13 cellular contexts compared by ENCODE assay signal in genomic region chr1:182601926-182602325, GRCh38. TPM values are rescaled to one million over a fixed set of nuclear protein-coding genes. Genes with fewer than 3 reads are reported as not detected.
DNase-seq lines count a peak whose midpoint lies in the region; ATAC-seq, FAIRE-seq and TF ChIP-seq lines count a peak whose summit lies in the region.
"Had no signal": no experiment of that assay in that cellular context is flagged by ENCODE, and none has a peak within 500 bp of the region (broad histone marks: within the 10 kb centered on the region; RNA-seq: fewer than 3 reads in every experiment).

No MANE protein-coding gene starts in this region.

- no CpG with 5 or more reads among the region's 4 CpGs for WGBS in IMR-90 (ENCODE audit: extremely low coverage in 2 of 2, insufficient read length in 1 of 2), 2 experiments
- WGBS in GM12878 (ENCODE audit: insufficient coverage, insufficient replicate concordance, low lambda C conversion rate, missing lambda C conversion rate), result 47% methylated on average over 4 of the region's 4 CpGs
- no CpG with 5 or more reads among the region's 4 CpGs for WGBS in trophoblast cell (ENCODE audit: extremely low coverage, insufficient coverage, insufficient read length)
- whole genome bisulfite sequencing in small intestine, 3 donors, result 75 to 80% (median 80%) methylated on average over 4 of the region's 4 CpGs

- CTCF ChIA-PET in IMR-90 (lab: Yijun Ruan, JAX) (interaction anchor here (0.6 to 9.2 kb wide), 3 partner anchors 49 to 182 kb away, joined by 3 to 129 read pairs (median 4); no protein-coding TSS in a partner anchor), GM12878 (lab: Yijun Ruan, JAX) (interaction anchor here (0.7 to 37.4 kb wide), 10 partner anchors 12 to 187 kb away, joined by 3 to 1888 read pairs (median 24); partner anchors contain the start of genes NPL and RNASEL)

- POLR2A ChIA-PET in IMR-90 (lab: Charles Lee; ENCODE audit: unreplicated experiment) (no interaction called here), GM12878 (lab: Charles Lee) (interaction anchor here (1.0 to 4.6 kb wide), 2 partner anchors 10 to 180 kb away, joined by 4 to 34 read pairs; no protein-coding TSS in a partner anchor)

- no peak overlapping the region for H2AFZ ChIP-seq in DND-41 (ENCODE audit: low read depth, low read length)
- H2AFZ ChIP-seq in IMR-90 (replicated peaks; ENCODE audit: low read length, poor library complexity), result peak overlapping the region; percentile 17
- no peak overlapping the region for H2AFZ ChIP-seq in GM12878 (ENCODE audit: control insufficient read depth, low read depth, low read length)
- no peak overlapping the region for H2AFZ ChIP-seq in trophoblast cell (ENCODE audit: insufficient read depth, low read length, poor library complexity)

- TF ChIP-seq EP300 in GM12878 (IDR thresholded peaks at IDR 0.05; ENCODE audit: borderline replicate concordance in 1 of 2, control insufficient read depth in 1 of 2, low read depth in 2 of 2, low read length in 2 of 2), result no peak

- SMC1A ChIA-PET in GM12878 (lab: Charles Lee; ENCODE audit: uncharacterized antibody, unreplicated experiment), result interaction anchor here (0.7 to 28.0 kb wide), 10 partner anchors 13 to 185 kb away, joined by 3 to 1145 read pairs (median 18); partner anchors contain the start of genes NPL, RGS8 and RNASEL

- H3K9ac ChIP-seq in DND-41 (ENCODE audit: low read depth, low read length) (peak overlapping the region; percentile 36), IMR-90 (ENCODE audit: low read depth, low read length) (no peak overlapping the region), GM12878 (ENCODE audit: control insufficient read depth, insufficient read depth, low read length) (peak overlapping the region; percentile 64), trophoblast cell (ENCODE audit: low read length) (no peak overlapping the region)

- in situ Hi-C loops in IMR-90 (cut with MboI; ENCODE audit: low sequenced_read_pairs) (no loop called here), GM12878 (cut with MboI) (no loop called here)

- H4K91ac ChIP-seq in IMR-90 (ENCODE audit: insufficient read depth, low read depth, low read length) (no peak overlapping the region), trophoblast cell (ENCODE audit: low read depth, low read length) (peak overlapping the region; percentile 23)

- ATAC-seq in DND-41 (ENCODE audit: insufficient read depth, low read depth) (no peak), IMR-90 (ENCODE audit: low read depth) (no peak), GM12878 (peak; percentile 1; the same call in 2 of the 3 replicates), HG03108 (IDR thresholded peaks at IDR 0.05; ENCODE audit: unreplicated experiment) (no peak), HG03095 (IDR thresholded peaks at IDR 0.05; ENCODE audit: unreplicated experiment) (no peak)
- ATAC-seq: stimulated activated naive CD8-positive, alpha-beta T cell treated with anti-CD3 and anti-CD28 coated beads, Interleukin-15, amount 100 ng/mL, for 72 hours had no signal

- H3K27ac ChIP-seq in DND-41 (ENCODE audit: low read length) (peak overlapping the region; percentile 61), IMR-90 (ENCODE audit: insufficient read depth, low read length) (no peak overlapping the region), GM12878 (ENCODE audit: control insufficient read depth, insufficient read depth) (peak overlapping the region; percentile 0), trophoblast cell (ENCODE audit: low read depth, low read length) (peak overlapping the region; percentile 35), small intestine (ENCODE audit: low read depth in 1 of 2, low read length in 1 of 2) (no peak overlapping the region)

- H4K5ac ChIP-seq in IMR-90 (ENCODE audit: low read depth, low read length), result no peak overlapping the region

- no peak overlapping the region for H3K14ac ChIP-seq in IMR-90 (replicated peaks; ENCODE audit: low read depth, low read length)
- H3K14ac ChIP-seq in trophoblast cell (ENCODE audit: low read length), result peak overlapping the region; percentile 33

- BruUV-seq in IMR-90 (replicated peaks; lab: Mats Ljungman, UMichigan) (no TSS peak), GM12878 (replicated peaks; lab: Mats Ljungman, UMichigan) (no TSS peak)

- H3K27me3 ChIP-seq in DND-41 (ENCODE audit: insufficient read depth, low read length, poor library complexity), result no peaks in the 10 kb centered on the region
- H3K27me3 ChIP-seq in IMR-90 (ENCODE audit: control insufficient read depth, insufficient read depth, low read length), result peaks cover 18% of the 10 kb centered on the region
- H3K27me3 ChIP-seq in GM12878 (replicated peaks in 1 of 2; ENCODE audit: control insufficient read depth in 2 of 2, insufficient read depth in 2 of 2, low read length in 1 of 2), result no peaks in the 10 kb centered on the region
- H3K27me3 ChIP-seq in trophoblast cell (ENCODE audit: insufficient read depth, low read length), result no peaks in the 10 kb centered on the region
- H3K27me3 ChIP-seq in small intestine (ENCODE audit: control insufficient read depth in 2 of 2, insufficient read depth in 2 of 2, low read length in 2 of 2), result no peaks in the 10 kb centered on the region

- intact Hi-C loops in IMR-90 (cut with micrococcal nuclease), result loop anchor here (1.0 to 5.0 kb wide), 2 partner anchors 182 to 235 kb away; partner anchors contain the start of gene DHX9
- intact Hi-C loops in GM12878 (cut with micrococcal nuclease; ENCODE audit: unreplicated experiment), result loop anchor here (1.0 to 5.0 kb wide), 3 partner anchors 115 to 235 kb away; partner anchors contain the start of gene DHX9

- no peak overlapping the region for H2BK120ac ChIP-seq in IMR-90 (ENCODE audit: low read depth, low read length)
- peak overlapping the region; percentile 2 for H2BK120ac ChIP-seq in trophoblast cell (ENCODE audit: insufficient read depth, low read length, poor library complexity)

- H4K20me1 ChIP-seq in DND-41 (ENCODE audit: insufficient read depth, low read length) (peaks cover 34% of the 10 kb centered on the region; the same call in 1 of the 2 replicates), IMR-90 (ENCODE audit: insufficient read depth, low read length) (no peaks in the 10 kb centered on the region), GM12878 (ENCODE audit: control insufficient read depth, insufficient read depth) (no peaks in the 10 kb centered on the region; the same call in 1 of the 2 replicates)

- RAD21 ChIA-PET in GM12878 (lab: Charles Lee; ENCODE audit: unreplicated experiment), result interaction anchor here (1.2 to 23.0 kb wide), 9 partner anchors 13 to 208 kb away, joined by 3 to 946 read pairs (median 9); partner anchors contain the start of gene RNASEL

- no peak overlapping the region for H4K8ac ChIP-seq in IMR-90 (ENCODE audit: low read depth in 2 of 2, low read length in 2 of 2)
- H4K8ac ChIP-seq in trophoblast cell (ENCODE audit: low read depth, low read length), result peak overlapping the region; percentile 12

- no peaks in the 10 kb centered on the region for H3K9me1 ChIP-seq in IMR-90 (ENCODE audit: insufficient read depth, low read length)

- H3K79me1 ChIP-seq in IMR-90 (ENCODE audit: low read depth in 1 of 2, low read length in 2 of 2) (no peaks in the 10 kb centered on the region), trophoblast cell (ENCODE audit: low read length) (peaks cover 21% of the 10 kb centered on the region)

- H3K18ac ChIP-seq in IMR-90 (ENCODE audit: low read depth, low read length) (no peak overlapping the region), trophoblast cell (ENCODE audit: low read length) (peak overlapping the region; percentile 44)

- TF ChIP-seq CTCF in DND-41 (IDR thresholded peaks at IDR 0.05; ENCODE audit: borderline replicate concordance, extremely low read depth, low read length, poor library complexity, severe bottlenecking) (no peak), IMR-90 (conservative IDR thresholded peaks at IDR 0.05; ENCODE audit: low read depth, low read length) (no peak), GM12878 (IDR thresholded peaks at IDR 0.05 in 2 of 3, conservative IDR thresholded peaks at IDR 0.05 in 1 of 3; ENCODE audit: control insufficient read depth in 2 of 3, extremely low read depth in 1 of 3, insufficient read depth in 1 of 3, low read depth in 3 of 3, low read length in 3 of 3) (no peak), GM20000 (IDR thresholded peaks at IDR 0.05; ENCODE audit: extremely low read depth, missing control alignments) (no peak)

- no peak overlapping the region for H4K12ac ChIP-seq in trophoblast cell (ENCODE audit: low read depth, low read length)

- H3K4ac ChIP-seq in IMR-90 (ENCODE audit: low read depth, low read length), result no peak overlapping the region
- H3K4ac ChIP-seq in trophoblast cell (ENCODE audit: low read depth, low read length), result peak overlapping the region; percentile 8

- H3K56ac ChIP-seq in IMR-90 (ENCODE audit: extremely low read depth, insufficient read depth, low read length), result no peak overlapping the region

- peak overlapping the region in 1 of 2 experiments; percentile 66; a peak in 3 of 4 replicates for H3K4me3 ChIP-seq in DND-41 (ENCODE audit: low read depth in 1 of 2, low read length in 2 of 2)
- no peak overlapping the region for H3K4me3 ChIP-seq in IMR-90 (ENCODE audit: insufficient read depth, low read depth, low read length)
- peak overlapping the region; percentile 85 for H3K4me3 ChIP-seq in GM12878
- H3K4me3 ChIP-seq in trophoblast cell (ENCODE audit: low read depth, low read length), result no peak overlapping the region
- no peak overlapping the region for H3K4me3 ChIP-seq in small intestine (ENCODE audit: low read depth in 1 of 2, low read length in 2 of 2)

- FAIRE-seq in GM12878 (lab: Jason Lieb, UNC) (no peak), small intestine (lab: Jason Lieb, UNC) (no peak)
- FAIRE-seq: astrocyte, frontal cortex, H54, keratinocyte had no signal

- H3K9me3 ChIP-seq in DND-41 (ENCODE audit: insufficient read depth, low read length, severe bottlenecking), result no peaks in the 10 kb centered on the region
- H3K9me3 ChIP-seq in IMR-90 (ENCODE audit: control insufficient read depth, insufficient read depth, low read length), result no peaks in the 10 kb centered on the region
- H3K9me3 ChIP-seq in GM12878 (replicated peaks; ENCODE audit: control insufficient read depth, insufficient read depth, low read length), result no peaks in the 10 kb centered on the region
- H3K9me3 ChIP-seq in trophoblast cell (ENCODE audit: insufficient read depth, low read depth, low read length), result peaks cover 3% of the 10 kb centered on the region
- no peaks in the 10 kb centered on the region for H3K9me3 ChIP-seq in small intestine (ENCODE audit: control insufficient read depth, low read depth)

- peak overlapping the region; percentile 76 for H3K4me2 ChIP-seq in DND-41 (ENCODE audit: insufficient read depth, low read length)
- H3K4me2 ChIP-seq in IMR-90 (ENCODE audit: low read depth, low read length), result no peak overlapping the region
- peak overlapping the region; percentile 78 for H3K4me2 ChIP-seq in GM12878 (ENCODE audit: control insufficient read depth, insufficient read depth)
- peak overlapping the region; percentile 76 for H3K4me2 ChIP-seq in trophoblast cell (ENCODE audit: low read length)

- H2BK15ac ChIP-seq in IMR-90 (ENCODE audit: low read depth, low read length), result no peak overlapping the region

- DNase-seq in DND-41, result no peak
- DNase-seq in IMR-90, result no peak
- no peak for DNase-seq in GM12878 (ENCODE audit: low read depth, low spot score)
- no peak for DNase-seq in trophoblast cell
- DNase-seq in small intestine, result no peak
- DNase-seq in GM20000 (ENCODE audit: low spot score), result no peak

- H2BK5ac ChIP-seq in IMR-90 (ENCODE audit: low read depth, low read length, poor library complexity, severe bottlenecking), result no peak overlapping the region
- H2BK5ac ChIP-seq in trophoblast cell (ENCODE audit: low read depth, low read length, poor library complexity), result peak overlapping the region; percentile 45

- H3K4me1 ChIP-seq in DND-41 (ENCODE audit: insufficient read depth, low read length) (peaks cover 50% of the 10 kb centered on the region), IMR-90 (ENCODE audit: control insufficient read depth, insufficient read depth, low read length) (peaks cover 2% of the 10 kb centered on the region; the same call in 1 of the 2 replicates), GM12878 (ENCODE audit: control insufficient read depth, insufficient read depth, low read length) (peaks cover 11% of the 10 kb centered on the region), trophoblast cell (ENCODE audit: control insufficient read depth in 1 of 2, insufficient read depth in 2 of 2, low read length in 2 of 2) (peaks cover 25 to 26% of the 10 kb centered on the region in 2 experiments), small intestine (ENCODE audit: control insufficient read depth in 2 of 2, insufficient read depth in 1 of 2, low read depth in 1 of 2, low read length in 1 of 2) (no peaks in the 10 kb centered on the region)

- H2AK5ac ChIP-seq in IMR-90 (ENCODE audit: low read depth, low read length) (no peak overlapping the region), trophoblast cell (ENCODE audit: low read length) (peak overlapping the region; percentile 28)

- H2BK12ac ChIP-seq in trophoblast cell (ENCODE audit: low read length), result peak overlapping the region; percentile 24

- H3K36me3 ChIP-seq in DND-41 (ENCODE audit: insufficient read depth, low read length) (peaks cover 41% of the 10 kb centered on the region), IMR-90 (ENCODE audit: control insufficient read depth, insufficient read depth, low read length) (no peaks in the 10 kb centered on the region), GM12878 (ENCODE audit: control insufficient read depth in 2 of 2, insufficient read depth in 2 of 2, low read length in 1 of 2) (peaks cover 11 to 24% of the 10 kb centered on the region in 2 experiments; a peak in 3 of 4 replicates), trophoblast cell (ENCODE audit: control insufficient read depth in 1 of 2, insufficient read depth in 2 of 2, low read length in 2 of 2) (peaks cover 27 to 33% of the 10 kb centered on the region in 2 experiments), small intestine (ENCODE audit: control insufficient read depth in 2 of 2, insufficient read depth in 2 of 2, low read length in 2 of 2) (no peaks in the 10 kb centered on the region)

- TF ChIP-seq RAD21 in IMR-90 (IDR thresholded peaks at IDR 0.05; ENCODE audit: low read length), result no peak
- TF ChIP-seq RAD21 in GM12878 (IDR thresholded peaks at IDR 0.05; ENCODE audit: insufficient read depth, low read depth, low read length), result no peak

- dilution Hi-C loops in IMR-90 (cut with HindIII; ENCODE audit: low sequenced_read_pairs, unreplicated experiment), result no loop called here

- H3K79me2 ChIP-seq in DND-41 (ENCODE audit: insufficient read depth, low read length) (peaks cover 30% of the 10 kb centered on the region), GM12878 (ENCODE audit: control insufficient read depth, insufficient read depth, low read length) (peaks cover 37% of the 10 kb centered on the region), trophoblast cell (ENCODE audit: control insufficient read depth, insufficient read depth, low read length, poor library complexity) (peaks cover 19% of the 10 kb centered on the region)

- no peak overlapping the region for H2AK9ac ChIP-seq in IMR-90 (replicated peaks; ENCODE audit: low read depth, low read length, poor library complexity)

- H2BK20ac ChIP-seq in IMR-90 (ENCODE audit: low read depth, low read length), result no peak overlapping the region

- TF ChIP-seq POLR2A in IMR-90 (IDR thresholded peaks at IDR 0.05; ENCODE audit: low read depth, low read length) (no peak), GM12878 (IDR thresholded peaks at IDR 0.05; ENCODE audit: low read depth, low read length) (no peak)

- H3K23ac ChIP-seq in IMR-90 (ENCODE audit: low read depth, low read length) (no peak overlapping the region), trophoblast cell (ENCODE audit: low read length) (no peak overlapping the region)

RNA-seq across cellular contexts. Expression of gene RGS16, which starts 2.3 kb away (rescaled TPM):
- total RNA-seq in IMR-90 (2012; rRNA removed) (0.18 and 0.28 TPM in 2 replicates), GM12878 (2014; rRNA removed) (44.0 and 45.1 TPM in 2 replicates), GM12878 (2014; rRNA removed; fragmentation: Illumina TruSeq; extraction: Trizol) (37.0 and 37.6 TPM in 2 replicates), GM12878 (2021) (54.9 and 57.1 TPM in 2 replicates)
- polyA plus RNA-seq in IMR-90 (2012; rRNA removed) (0.15 and 0.16 TPM in 2 replicates), GM12878 (2011; rRNA removed) (31.5 and 43.9 TPM in 2 replicates), GM12878 (2014; fragmentation: Illumina TruSeq; extraction: Trizol) (37.4 and 44.1 TPM in 2 replicates), GM12878 (2014; fragmentation: Nextera tagmentation; extraction: Ambion mirVana) (10 to 100 TPM; 16.4 to 18.5 TPM), GM12878 (2014; rRNA removed) (48.5 and 55.6 TPM in 2 replicates), GM12878 (2016; fragmentation: Nextera tagmentation; extraction: Ambion mirVana) (10 to 100 TPM; 50.3 to 58.2 TPM), small intestine (1 to 10 TPM in 1 of 3 donors, under 1 TPM in 2; 0.27 to 2.8 (median 0.45) TPM)
- polyA plus RNA-seq in IMR-90 (2012; cell fraction: cytosol; rRNA removed), result 0.08 and 0.15 TPM in 2 replicates
- 0.36 and 0.70 TPM in 2 replicates for polyA plus RNA-seq in IMR-90 (2012; cell fraction: nucleus; rRNA removed; ENCODE audit: low replicate concordance)
- total RNA-seq in GM12878 (2013; cell fraction: nucleolus; rRNA removed), result 15.1 and 16.7 TPM in 2 replicates
- polyA plus RNA-seq in GM12878 (2011; ENCODE audit: low read depth), result 17.7 TPM
- polyA plus RNA-seq in GM12878 (2011; cell fraction: cytosol; rRNA removed), result 37.2 and 37.8 TPM in 2 replicates
- 55.0 and 57.1 TPM in 2 replicates for polyA plus RNA-seq in GM12878 (2011; cell fraction: nucleus; rRNA removed)
- polyA plus RNA-seq in GM12878 (2012), result 21.8 and 28.2 TPM in 2 replicates
- polyA minus RNA-seq in GM12878 (2011; rRNA and poly(A)+ RNA removed), result 18.3 and 24.9 TPM in 2 replicates
- polyA minus RNA-seq in GM12878 (2011; cell fraction: cytosol; rRNA and poly(A)+ RNA removed), result 15.9 and 17.0 TPM in 2 replicates
- 18.9 and 23.7 TPM in 2 replicates for polyA minus RNA-seq in GM12878 (2011; cell fraction: nucleus; rRNA and poly(A)+ RNA removed)
- 138 and 141 TPM in 2 replicates for polyA plus RNA-seq in trophoblast cell (2013)

RNA-seq across cellular contexts. Expression of gene RNASEL, which starts 12.9 kb away (rescaled TPM):
- total RNA-seq in IMR-90 (2012; rRNA removed), result 6.4 and 6.5 TPM in 2 replicates
- polyA plus RNA-seq in IMR-90 (2012; rRNA removed), result 1.8 and 2.5 TPM in 2 replicates
- polyA plus RNA-seq in IMR-90 (2012; cell fraction: cytosol; rRNA removed), result 0.64 and 0.82 TPM in 2 replicates
- polyA plus RNA-seq in IMR-90 (2012; cell fraction: nucleus; rRNA removed; ENCODE audit: low replicate concordance), result 0.58 and 2.8 TPM in 2 replicates
- total RNA-seq in GM12878 (2013; cell fraction: nucleolus; rRNA removed), result 30.0 and 32.5 TPM in 2 replicates
- 4.3 and 5.4 TPM in 2 replicates for total RNA-seq in GM12878 (2014; rRNA removed)
- total RNA-seq in GM12878 (2014; rRNA removed; fragmentation: Illumina TruSeq; extraction: Trizol), result 6.4 and 7.0 TPM in 2 replicates
- 4.4 TPM in 2 replicates for total RNA-seq in GM12878 (2021)
- polyA plus RNA-seq in GM12878 (2011; ENCODE audit: low read depth), result 2.4 TPM
- polyA plus RNA-seq in GM12878 (2011; rRNA removed), result 10.8 and 14.4 TPM in 2 replicates
- polyA plus RNA-seq in GM12878 (2011; cell fraction: cytosol; rRNA removed), result 5.1 and 5.6 TPM in 2 replicates
- polyA plus RNA-seq in GM12878 (2011; cell fraction: nucleus; rRNA removed), result 14.1 and 17.4 TPM in 2 replicates
- polyA plus RNA-seq in GM12878 (2012), result 2.9 and 5.4 TPM in 2 replicates
- 6.0 and 8.3 TPM in 2 replicates for polyA plus RNA-seq in GM12878 (2014; fragmentation: Illumina TruSeq; extraction: Trizol)
- 1 to 10 TPM; 3.0 to 3.7 TPM for polyA plus RNA-seq in GM12878 (2014; fragmentation: Nextera tagmentation; extraction: Ambion mirVana)
- polyA plus RNA-seq in GM12878 (2014; rRNA removed), result 4.0 and 4.7 TPM in 2 replicates
- 1 to 10 TPM; 5.3 to 6.0 TPM for polyA plus RNA-seq in GM12878 (2016; fragmentation: Nextera tagmentation; extraction: Ambion mirVana)
- polyA minus RNA-seq in GM12878 (2011; rRNA and poly(A)+ RNA removed), result 10.1 and 11.4 TPM in 2 replicates
- 2.5 and 3.2 TPM in 2 replicates for polyA minus RNA-seq in GM12878 (2011; cell fraction: cytosol; rRNA and poly(A)+ RNA removed)
- 8.0 and 8.3 TPM in 2 replicates for polyA minus RNA-seq in GM12878 (2011; cell fraction: nucleus; rRNA and poly(A)+ RNA removed)
- polyA plus RNA-seq in trophoblast cell (2013), result 1.2 and 1.4 TPM in 2 replicates
- polyA plus RNA-seq in small intestine, result 1 to 10 TPM; 4.9 to 9.4 (median 5.0) TPM

Comparison
In these comparisons a context has a peak if more than half of its experiments do, and no peak if none do; other contexts are left out.
1. H3K27ac ChIP-seq: peak in DND-41 (single experiment), GM12878 (single experiment) and trophoblast cell (single experiment); none in IMR-90 (single experiment) and small intestine (0 of 2).
2. H3K9ac ChIP-seq: peak in DND-41 (single experiment) and GM12878 (single experiment); none in IMR-90 (single experiment) and trophoblast cell (single experiment).
3. RNA of gene RGS16, which starts 2.3 kb away (polyA plus RNA-seq): 16.4 to 58.2 TPM in GM12878; 0.27 to 2.8 TPM in small intestine and 0.08 to 0.70 TPM in IMR-90; every median in the first group is over 4 times any median in the second.